6 cellular contexts compared by ENCODE assay signal in genomic region chr11:110867951-110868350, GRCh38.
"Had no signal": no experiment of that assay in that cellular context is flagged by ENCODE, and none has a peak within 500 bp of the region (broad histone marks: within the 10 kb centered on the region; RNA-seq: fewer than 3 reads in every experiment).

No MANE protein-coding gene starts in this region.

- H3K4me3 ChIP-seq: K562 had no signal

- H3K36me3 Mint-ChIP-seq: IgD-negative memory B cell had no signal

- DNase-seq: IMR-90, KBM-7 had no signal

- H3K27ac ChIP-seq: HL-60 had no signal

- H3K9me3 Mint-ChIP-seq: IgD-negative memory B cell had no signal

- ATAC-seq: HepG2, K562 had no signal
